Comparison of ENCODE assay signal across 8 cellular contexts in the genomic region with DNA sequence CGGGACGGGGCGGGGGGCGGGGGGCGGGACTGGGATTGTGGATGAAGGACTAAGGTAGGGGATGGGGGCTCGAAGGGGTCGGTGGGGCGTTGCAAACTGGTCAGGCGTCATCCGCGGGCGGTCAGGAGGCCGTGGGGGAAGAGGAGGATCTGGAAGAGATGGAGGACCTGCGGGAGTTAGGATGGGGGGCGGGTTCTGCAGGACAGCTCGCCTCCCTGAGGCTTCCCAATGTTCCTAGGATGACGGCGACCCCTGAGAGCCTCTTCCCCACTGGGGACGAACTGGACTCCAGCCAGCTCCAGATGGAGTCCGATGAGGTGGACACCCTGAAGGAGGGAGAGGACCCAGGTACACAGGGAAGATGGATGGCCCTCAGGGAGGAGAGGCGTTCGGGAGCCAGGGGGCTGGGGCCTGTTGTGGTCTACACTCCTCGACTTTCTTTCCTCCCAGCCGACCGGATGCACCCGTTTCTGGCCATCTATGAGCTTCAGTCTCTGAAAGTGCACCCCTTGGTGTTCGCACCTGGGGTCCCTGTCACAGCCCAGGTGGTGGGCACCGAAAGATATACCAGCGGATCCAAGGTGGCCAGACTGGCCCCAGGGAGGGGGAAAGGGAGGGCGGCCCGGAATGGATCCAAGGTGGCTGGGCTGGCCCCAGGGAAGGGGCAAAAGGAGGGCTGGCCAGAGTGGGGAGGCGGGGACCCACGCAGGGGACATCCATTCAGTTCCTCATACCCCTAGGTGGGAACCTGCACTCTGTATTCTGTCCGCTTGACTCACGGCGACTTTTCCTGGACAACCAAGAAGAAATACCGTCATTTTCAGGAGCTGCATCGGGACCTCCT. TPM values are rescaled to one million over a fixed set of nuclear protein-coding genes. Genes with fewer than 3 reads are reported as not detected.
DNase-seq lines count a peak whose midpoint lies in the region; ATAC-seq and TF ChIP-seq lines count a peak whose summit lies in the region.

No MANE protein-coding gene starts in this region.

- TF ChIP-seq POLR2A in Peyer's patch (IDR thresholded peaks at IDR 0.05) = no peak
- TF ChIP-seq POLR2A in esophagus muscularis mucosa (IDR thresholded peaks at IDR 0.05; ENCODE audit: low read depth) = no peak

- ATAC-seq in CD4-positive, CD25-positive, alpha-beta regulatory T cell (ENCODE audit: low read depth in 2 of 2) = no peak
- ATAC-seq in HG03521 (IDR thresholded peaks at IDR 0.05; ENCODE audit: unreplicated experiment) = no peak

- peaks cover 14% of the 10 kb centered on the region for H3K4me1 ChIP-seq in CD4-positive, CD25-positive, alpha-beta regulatory T cell (ENCODE audit: control insufficient read depth, insufficient read depth, low read length, poor library complexity, severe bottlenecking)
- peaks cover 0 to 18% (median 4%) of the 10 kb centered on the region in 4 donors for H3K4me1 ChIP-seq in Peyer's patch
- peaks cover 10 to 26% (median 22%) of the 10 kb centered on the region in 4 donors for H3K4me1 ChIP-seq in esophagus muscularis mucosa
- peaks cover 5% of the 10 kb centered on the region for H3K4me1 ChIP-seq in neuron (ENCODE audit: insufficient read depth, low read length)

- no peaks in the 10 kb centered on the region for H3K27me3 Mint-ChIP-seq in CD4-positive, CD25-positive, alpha-beta regulatory T cell

- H3K36me3 Mint-ChIP-seq in CD4-positive, CD25-positive, alpha-beta regulatory T cell = peaks cover 8% of the 10 kb centered on the region

- H3K27me3 ChIP-seq in CD4-positive, CD25-positive, alpha-beta regulatory T cell (ENCODE audit: control insufficient read depth, insufficient read depth, low read length) = no peaks in the 10 kb centered on the region
- H3K27me3 ChIP-seq in Peyer's patch (no peaks in the 10 kb centered on the region), esophagus muscularis mucosa (no peaks in the 10 kb centered on the region), neuron (ENCODE audit: insufficient read depth, low read length) (no peaks in the 10 kb centered on the region)

- H3K27ac Mint-ChIP-seq in CD4-positive, CD25-positive, alpha-beta regulatory T cell = peak overlapping the region in 1 of 3 donors; percentile 4

- H3K9me3 Mint-ChIP-seq in CD4-positive, CD25-positive, alpha-beta regulatory T cell = no peaks in the 10 kb centered on the region

- peak overlapping the region; percentile 77 to 83 (median 80) for H3K4me3 Mint-ChIP-seq in CD4-positive, CD25-positive, alpha-beta regulatory T cell

- H3K36me3 ChIP-seq in CD4-positive, CD25-positive, alpha-beta regulatory T cell (ENCODE audit: control insufficient read depth, insufficient read depth, low read length) = peaks cover 4% of the 10 kb centered on the region
- H3K36me3 ChIP-seq in Peyer's patch (no peaks in the 10 kb centered on the region), esophagus muscularis mucosa (peaks cover 7 to 32% (median 14%) of the 10 kb centered on the region in 4 donors), neuron (ENCODE audit: insufficient read depth, low read length) (peaks cover 14% of the 10 kb centered on the region)

- H3K9me3 ChIP-seq in CD4-positive, CD25-positive, alpha-beta regulatory T cell (ENCODE audit: control insufficient read depth in 2 of 2, low read length in 2 of 2) = no peaks in the 10 kb centered on the region
- H3K9me3 ChIP-seq in Peyer's patch (no peaks in the 10 kb centered on the region), esophagus muscularis mucosa (no peaks in the 10 kb centered on the region), neuron (ENCODE audit: low read length) (no peaks in the 10 kb centered on the region)

- H3K4me3 ChIP-seq in CD4-positive, CD25-positive, alpha-beta regulatory T cell (ENCODE audit: low read depth, low read length) = no peak overlapping the region
- H3K4me3 ChIP-seq in Peyer's patch (peak overlapping the region; percentile 68 to 95 (median 82)), esophagus muscularis mucosa (peak overlapping the region; percentile 84 to 97 (median 91)), neuron (ENCODE audit: low read length) (peak overlapping the region; percentile 58)

- peak overlapping the region; percentile 72 for H3K27ac ChIP-seq in CD4-positive, CD25-positive, alpha-beta regulatory T cell (ENCODE audit: insufficient read depth, low read length, poor library complexity, severe bottlenecking)
- H3K27ac ChIP-seq in Peyer's patch = peak overlapping the region; percentile 60 to 86 (median 78)
- H3K27ac ChIP-seq in esophagus muscularis mucosa (replicated peaks in 1 of 4) = peak overlapping the region; percentile 76 to 84 (median 82)

- TF ChIP-seq CTCF in Peyer's patch (IDR thresholded peaks at IDR 0.05) (no peak), esophagus muscularis mucosa (IDR thresholded peaks at IDR 0.05) (no peak)

- H3K4me1 Mint-ChIP-seq in CD4-positive, CD25-positive, alpha-beta regulatory T cell = peaks cover 6 to 22% (median 15%) of the 10 kb centered on the region in 4 donors

- DNase-seq in CD4-positive, CD25-positive, alpha-beta regulatory T cell = no peak
- DNase-seq in Peyer's patch = peak in 1 of 3 donors; percentile 51
- DNase-seq in esophagus muscularis mucosa (ENCODE audit: extremely low spot score) = no peak
- DNase-seq in NCI-H2227 treated with DMSO at 0.1 percent for 48 hours (lab: John Stamatoyannopoulos, UW) = no peak
- no peak for DNase-seq in GDM1 (lab: John Stamatoyannopoulos, UW)
- DNase-seq in HCEC 1CT = no peak

- intact Hi-C loops in esophagus muscularis mucosa (cut with DNase I) = loop anchor here (5.0 kb wide), 1 partner anchor 75 kb away; no protein-coding TSS in a partner anchor

- WGBS in esophagus muscularis mucosa = 25% methylated on average over 33 of the region's 38 CpGs

- peak overlapping the region; percentile 93 for H2AFZ ChIP-seq in neuron (ENCODE audit: low read depth, low read length)

- TF ChIP-seq EP300 in esophagus muscularis mucosa (IDR thresholded peaks at IDR 0.05) = no peak

RNA-seq across cellular contexts. Expression of a gene that starts 0.8 kb away (rescaled TPM):
- 36.4 TPM for total RNA-seq in CD4-positive, CD25-positive, alpha-beta regulatory T cell
- polyA plus RNA-seq in CD4-positive, CD25-positive, alpha-beta regulatory T cell = 1 to 10 TPM; 1.6 to 4.7 (median 1.9) TPM
- 10 to 100 TPM; 14.4 to 33.8 (median 26.6) TPM for total RNA-seq in Peyer's patch
- 10 to 100 TPM in 3 of 4 donors, 1 to 10 TPM in 1; 9.6 to 15.2 (median 12.0) TPM for total RNA-seq in esophagus muscularis mucosa

RNA-seq across cellular contexts. Expression of a gene that starts 11.8 kb away (rescaled TPM):
- 64.7 TPM for total RNA-seq in CD4-positive, CD25-positive, alpha-beta regulatory T cell
- polyA plus RNA-seq in CD4-positive, CD25-positive, alpha-beta regulatory T cell = 100 to 1,000 TPM; 281 to 354 (median 319) TPM
- total RNA-seq in Peyer's patch = 100 to 1,000 TPM in 2 of 4 donors, 10 to 100 TPM in 2; 51.4 to 155 (median 107) TPM
- total RNA-seq in esophagus muscularis mucosa = 100 to 1,000 TPM; 162 to 205 (median 190) TPM

RNA-seq across cellular contexts. Expression of a gene that starts 19.0 kb away (rescaled TPM):
- 0.39 TPM for total RNA-seq in CD4-positive, CD25-positive, alpha-beta regulatory T cell
- under 1 TPM in 1 of 4 donors, not detected in 3; 0.43 TPM for polyA plus RNA-seq in CD4-positive, CD25-positive, alpha-beta regulatory T cell
- total RNA-seq in Peyer's patch = 10 to 100 TPM in 2 of 4 donors, 1 to 10 TPM in 1, not detected in 1; 5.4 to 28.2 (median 23.6) TPM
- not detected for total RNA-seq in esophagus muscularis mucosa

RNA-seq across cellular contexts. Expression of a gene that starts 21.6 kb away (rescaled TPM):
- total RNA-seq in CD4-positive, CD25-positive, alpha-beta regulatory T cell = not detected
- polyA plus RNA-seq in CD4-positive, CD25-positive, alpha-beta regulatory T cell = under 1 TPM in 1 of 4 donors, not detected in 3; 0.71 TPM
- total RNA-seq in Peyer's patch (1 to 10 TPM in 1 of 4 donors, not detected in 3; 3.8 TPM), esophagus muscularis mucosa (1 to 10 TPM in 3 of 4 donors, under 1 TPM in 1; 0.86 to 3.3 (median 2.6) TPM)
